ENCODE assay signal across 14 cellular contexts in the genomic region with DNA sequence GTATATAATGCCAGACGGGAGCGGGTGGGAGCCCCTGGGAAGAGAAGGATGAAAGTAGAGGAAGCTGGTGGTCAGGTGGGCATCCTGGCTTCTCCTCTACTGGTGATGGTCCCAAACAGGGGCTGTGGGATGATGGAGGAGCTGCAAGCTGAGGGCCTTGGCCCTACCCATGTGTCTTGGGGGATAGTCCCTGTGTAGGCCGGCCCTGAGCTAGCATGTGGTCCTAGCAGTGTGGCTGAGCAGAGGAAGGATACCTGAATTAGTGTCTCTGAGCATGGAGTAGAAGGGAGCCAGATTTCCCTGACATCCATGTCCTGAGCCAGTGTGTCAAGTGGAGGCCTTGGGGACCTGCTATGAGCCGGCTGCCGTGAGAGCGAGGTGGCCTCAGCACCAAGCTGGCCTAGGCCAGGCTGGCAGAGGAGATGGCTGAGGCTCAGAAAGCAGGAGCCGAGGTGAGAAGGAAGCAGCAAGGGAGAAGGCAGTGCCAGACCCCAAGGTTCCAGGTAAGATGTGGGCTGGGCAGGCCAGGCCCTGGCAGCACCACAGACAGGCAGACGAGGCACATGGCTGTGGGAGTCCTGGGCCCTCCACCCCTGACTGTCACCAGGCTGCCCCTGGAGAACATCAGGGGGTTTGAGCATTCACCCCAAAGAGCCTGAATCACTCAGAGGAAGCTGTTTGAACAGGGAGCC.
DNase-seq lines count a peak whose midpoint lies in the region; ATAC-seq and TF ChIP-seq lines count a peak whose summit lies in the region.
"Had no signal": no experiment of that assay in that cellular context is flagged by ENCODE, and none has a peak within 500 bp of the region (broad histone marks: within the 10 kb centered on the region; RNA-seq: fewer than 3 reads in every experiment).

No MANE protein-coding gene starts in this region.

- no peaks in the 10 kb centered on the region for H3K36me3 Mint-ChIP-seq in neural crest cell (ENCODE audit: low read depth)
- no peaks in the 10 kb centered on the region for H3K36me3 Mint-ChIP-seq in stimulated activated memory B cell treated with anti-CD40 and anti-IgM and Interleukin-4, amounts not matched to agents 10 μg/mL and 1 μg/mL and 100 μg/mL, for 72 hours
- H3K36me3 Mint-ChIP-seq: CD8-positive, alpha-beta T cell had no signal

- H3K27ac ChIP-seq in neutrophil, result peak overlapping the region; percentile 58
- H3K27ac ChIP-seq in aorta (ENCODE audit: low read depth in 1 of 2, low read length in 2 of 2), result no peak overlapping the region
- H3K27ac ChIP-seq: BLaER1 treated with 17β-estradiol and CSF1 and Interleukin-3, amounts not matched to agents 10 nM and 100 nM had no signal

- no peaks in the 10 kb centered on the region for H3K4me1 Mint-ChIP-seq in neural crest cell
- no peaks in the 10 kb centered on the region for H3K4me1 Mint-ChIP-seq in stimulated activated memory B cell treated with anti-CD40 and anti-IgM and Interleukin-4, amounts not matched to agents 10 μg/mL and 1 μg/mL and 100 μg/mL, for 72 hours
- H3K4me1 Mint-ChIP-seq: B cell had no signal

- no peaks in the 10 kb centered on the region for H3K27me3 Mint-ChIP-seq in neural crest cell (ENCODE audit: low read depth)
- H3K27me3 Mint-ChIP-seq in stimulated activated memory B cell treated with anti-CD40 and anti-IgM and Interleukin-4, amounts not matched to agents 10 μg/mL and 1 μg/mL and 100 μg/mL, for 72 hours, result no peaks in the 10 kb centered on the region

- WGBS in aorta, 2 donors, result 86 to 91% methylated on average over 8 of the region's 8 CpGs

- intact Hi-C loops in aorta (cut with DNase I), result no loop called here

- H3K4me3 Mint-ChIP-seq in neural crest cell, result no peak overlapping the region
- H3K4me3 Mint-ChIP-seq in stimulated activated memory B cell treated with anti-CD40 and anti-IgM and Interleukin-4, amounts not matched to agents 10 μg/mL and 1 μg/mL and 100 μg/mL, for 72 hours, result no peak overlapping the region
- H3K4me3 Mint-ChIP-seq: B cell; CD8-positive, alpha-beta T cell had no signal

- H3K4me3 ChIP-seq in neutrophil (ENCODE audit: low read depth in 1 of 2, low read length in 1 of 2) (no peak overlapping the region), aorta (ENCODE audit: low read length in 2 of 2) (no peak overlapping the region)
- H3K4me3 ChIP-seq: BLaER1 treated with 17β-estradiol and CSF1 and Interleukin-3, amounts not matched to agents 10 nM and 100 nM; GM12878; HAP-1 had no signal

- H3K9me3 Mint-ChIP-seq in neural crest cell, result peaks cover 6% of the 10 kb centered on the region
- no peaks in the 10 kb centered on the region for H3K9me3 Mint-ChIP-seq in stimulated activated memory B cell treated with anti-CD40 and anti-IgM and Interleukin-4, amounts not matched to agents 10 μg/mL and 1 μg/mL and 100 μg/mL, for 72 hours

- no peak for TF ChIP-seq CTCF in neural crest cell (conservative IDR thresholded peaks at IDR 0.05)
- TF ChIP-seq CTCF in neutrophil (IDR thresholded peaks at IDR 0.05), result no peak

- DNase-seq in neural crest cell (ENCODE audit: low read depth, low spot score) (no peak), aorta (no peak)
- no peak for DNase-seq in activated CD4-positive, alpha-beta T cell treated with anti-CD3 and anti-CD28 coated beads for 4 hours
- DNase-seq: Calu3; CD8-positive, alpha-beta T cell; DND-41; EL had no signal

- ATAC-seq in stimulated activated memory B cell treated with anti-CD40 and anti-IgM and Interleukin-4, amounts not matched to agents 10 μg/mL and 1 μg/mL and 100 μg/mL, for 72 hours, result peak; percentile 43
- ATAC-seq in aorta (ENCODE audit: low FRiP score) (peak; percentile 50), HG03175 (IDR thresholded peaks at IDR 0.05; ENCODE audit: unreplicated experiment) (no peak)
- ATAC-seq: CD8-positive, alpha-beta T cell; GM12878 had no signal

- H3K27me3 ChIP-seq in neutrophil, result no peaks in the 10 kb centered on the region
- H3K27me3 ChIP-seq in aorta (ENCODE audit: control insufficient read depth in 1 of 2, insufficient read depth in 2 of 2, low read length in 1 of 2), result no peaks in the 10 kb centered on the region
- H3K27me3 ChIP-seq: BLaER1 treated with 17β-estradiol and CSF1 and Interleukin-3, amounts not matched to agents 10 nM and 100 nM had no signal

- peak overlapping the region; percentile 75 for H3K27ac Mint-ChIP-seq in neural crest cell (ENCODE audit: unreplicated experiment)
- no peak overlapping the region for H3K27ac Mint-ChIP-seq in stimulated activated memory B cell treated with anti-CD40 and anti-IgM and Interleukin-4, amounts not matched to agents 10 μg/mL and 1 μg/mL and 100 μg/mL, for 72 hours
- H3K27ac Mint-ChIP-seq: B cell; CD8-positive, alpha-beta T cell had no signal

- H3K36me3 ChIP-seq in neutrophil (peaks cover 93% of the 10 kb centered on the region), aorta (ENCODE audit: control insufficient read depth in 1 of 2, insufficient read depth in 2 of 2, low read length in 1 of 2) (no peaks in the 10 kb centered on the region)
- H3K36me3 ChIP-seq: HAP-1 had no signal

- no peaks in the 10 kb centered on the region for H3K9me3 ChIP-seq in neutrophil
- peaks cover 7% of the 10 kb centered on the region for H3K9me3 ChIP-seq in aorta (ENCODE audit: control insufficient read depth, low read length)

- H3K4me1 ChIP-seq in neutrophil (ENCODE audit: control insufficient read depth in 1 of 2, insufficient read depth in 1 of 2, low read depth in 1 of 2, low read length in 1 of 2) (no peaks in the 10 kb centered on the region), aorta (ENCODE audit: control insufficient read depth in 1 of 2, insufficient read depth in 2 of 2, low read length in 2 of 2) (no peaks in the 10 kb centered on the region)
